In the genomic region with DNA sequence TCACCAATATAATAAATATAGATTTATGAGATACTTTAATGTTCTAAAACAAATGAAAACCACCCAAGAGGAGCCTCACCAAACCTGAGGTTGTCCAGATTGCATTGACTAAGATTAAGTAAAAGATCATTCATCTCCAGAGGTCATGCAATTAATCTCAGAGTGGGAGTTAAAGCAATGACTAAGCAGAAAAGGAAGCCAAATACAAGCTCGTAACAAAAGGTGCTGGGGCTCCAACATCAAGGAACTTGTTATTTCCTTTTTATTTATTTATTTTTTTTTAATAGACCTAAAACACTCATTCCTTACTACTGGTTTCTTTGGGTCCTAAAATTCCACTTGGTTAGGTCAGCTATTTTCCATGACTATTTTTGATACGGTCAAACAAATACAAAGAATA, we compare ENCODE assay signal across 23 cellular contexts. TPM values are rescaled to one million over a fixed set of nuclear protein-coding genes. Genes with fewer than 3 reads are reported as not detected.
A peak's percentile ranks its signal among the peaks of the same experiment; 100 is the strongest.
DNase-seq lines count a peak whose midpoint lies in the region; ATAC-seq and TF ChIP-seq lines count a peak whose summit lies in the region.
"Had no signal": no experiment of that assay in that cellular context is flagged by ENCODE, and none has a peak within 500 bp of the region (broad histone marks: within the 10 kb centered on the region; RNA-seq: fewer than 3 reads in every experiment).

No MANE protein-coding gene starts in this region.

- DNase-seq in H4 (ENCODE audit: low spot score) (peak; percentile 4), cardiac fibroblast (ENCODE audit: low read depth in 2 of 2) (peak; percentile 33 to 47), myocyte (ENCODE audit: low read depth) (peak; percentile 20), NCI-H1092 (lab: John Stamatoyannopoulos, UW) (no peak), activated gamma-delta T cell treated with Interleukin-2 at 50 U/mL for 16 hours (no peak)
- DNase-seq: activated naive CD8-positive, alpha-beta T cell treated with anti-CD3 and anti-CD28 coated beads for 36 hours; activated T-cell treated with anti-CD3 and anti-CD28 coated beads, Interleukin-2, amount 50 U/mL, for 72 hours; AML-193; GDM1; hippocampal formation; NCI-H1436 treated with DMSO at 0.1 percent for 48 hours; SHP77; stimulated activated CD4-positive, alpha-beta T cell treated with anti-CD3 and anti-CD28 coated beads, Interleukin-2, amount 100 ng/mL, for 48 hours had no signal

- ATAC-seq in HG02981 (IDR thresholded peaks at IDR 0.05; ENCODE audit: unreplicated experiment) (no peak), HG02970 (IDR thresholded peaks at IDR 0.05; ENCODE audit: low FRiP score, unreplicated experiment) (no peak)
- ATAC-seq: activated T-cell treated with anti-CD3 and anti-CD28 coated beads, Interleukin-2, amount 50 U/mL, for 72 hours; HCT116; WTC11 had no signal

- peak overlapping the region; percentile 77 for H3K27ac ChIP-seq in ACC112 (ENCODE audit: low read depth, low read length)
- H3K27ac ChIP-seq: KMS-11, neutrophil had no signal

- TF ChIP-seq CTCF in cardiac fibroblast (IDR thresholded peaks at IDR 0.05; ENCODE audit: low read depth, low read length), result no peak

- H3K36me3 ChIP-seq in ACC112 (ENCODE audit: insufficient read depth, low read length), result no peaks in the 10 kb centered on the region
- H3K36me3 ChIP-seq: breast epithelium, esophagus muscularis mucosa, neutrophil had no signal

- peaks cover 26% of the 10 kb centered on the region for H3K4me1 ChIP-seq in ACC112 (ENCODE audit: control insufficient read depth, insufficient read depth, low read length, unreplicated experiment)
- H3K4me1 ChIP-seq: breast epithelium had no signal

- no peaks in the 10 kb centered on the region for H3K27me3 ChIP-seq in ACC112 (ENCODE audit: insufficient read depth, low read length)
- H3K27me3 ChIP-seq: breast epithelium, esophagus muscularis mucosa had no signal

- no peaks in the 10 kb centered on the region for H3K79me2 ChIP-seq in ACC112 (ENCODE audit: control insufficient read depth, insufficient read depth, low read length, unreplicated experiment)

- H2AFZ ChIP-seq in ACC112 (ENCODE audit: low read length, unreplicated experiment), result peak overlapping the region; percentile 3

- H3K4me3 ChIP-seq in ACC112 (ENCODE audit: low read depth, low read length) (no peak overlapping the region), cardiac fibroblast (replicated peaks in 1 of 2; ENCODE audit: low read depth in 2 of 2, low read length in 2 of 2) (no peak overlapping the region)
- H3K4me3 ChIP-seq: breast epithelium, esophagus muscularis mucosa had no signal

RNA-seq across cellular contexts. Expression of a gene that starts 57.7 kb away (rescaled TPM):
- 0.10 TPM in 1 of 2 replicates, not detected in the other for total RNA-seq in H4 (2014; rRNA removed; shearing (Covaris generic))
- total RNA-seq in myocyte, result 0.53 and 0.62 TPM in 2 replicates
- polyA plus RNA-seq in myocyte (2012), result 1.5 TPM
- total RNA-seq: activated naive CD8-positive, alpha-beta T cell treated with anti-CD3 and anti-CD28 coated beads for 36 hours; activated T-cell treated with anti-CD3 and anti-CD28 coated beads, Interleukin-2, amount 50 U/mL, for 72 hours; T-helper 1 cell treated with Interleukin-12 subunit alpha and Interleukin-12 subunit beta and Interleukin-4 antibody, amounts not matched to agents 30 ng/mL and 1 ng/mL, for 36 hours; WTC11 had no signal

Comparison
In these comparisons a context has a peak if more than half of its experiments do, and no peak if none do; other contexts are left out.
1. DNase-seq: peak in H4 (single experiment), cardiac fibroblast (2 of 2) and myocyte (single experiment); none in NCI-H1092 (single experiment) and activated gamma-delta T cell treated with Interleukin-2 at 50 U/mL for 16 hours (single experiment).